Comparison of ENCODE assay signal across 8 cellular contexts in genomic region chr16:83813818-83814653, GRCh38. TPM values are rescaled to one million over a fixed set of nuclear protein-coding genes. Genes with fewer than 3 reads are reported as not detected.
A peak's percentile ranks its signal among the peaks of the same experiment; 100 is the strongest.
DNase-seq lines count a peak whose midpoint lies in the region; ATAC-seq and TF ChIP-seq lines count a peak whose summit lies in the region.

No MANE protein-coding gene starts in this region.

- peak overlapping the region; percentile 29 for H3K4me3 ChIP-seq in AG10803 (ENCODE audit: low read length)
- no peak overlapping the region for H3K4me3 ChIP-seq in HAP-1
- no peak overlapping the region for H3K4me3 ChIP-seq in gastrocnemius medialis

- DNase-seq in AG10803 (ENCODE audit: low read depth) (peak; percentile 92), HAP-1 (ENCODE audit: low spot score in 2 of 2) (peak; percentile 78 to 96), NCI-H748 treated with DMSO at 0.1 percent for 48 hours (lab: John Stamatoyannopoulos, UW) (peak; percentile 50), fibroblast of the conjunctiva (ENCODE audit: low read depth) (peak; percentile 59), gastrocnemius medialis (no peak)
- no peak for DNase-seq in activated CD4-positive, CD25-positive, alpha-beta regulatory T cell (lab: John Stamatoyannopoulos, UW)

- no peak overlapping the region for H3K27ac ChIP-seq in gastrocnemius medialis

- no peak for TF ChIP-seq POLR2A in gastrocnemius medialis (IDR thresholded peaks at IDR 0.05)

- H3K4me1 ChIP-seq in HAP-1: peaks cover 46% of the 10 kb centered on the region
- H3K4me1 ChIP-seq in gastrocnemius medialis: peaks cover 10 to 13% of the 10 kb centered on the region in 2 donors

- TF ChIP-seq CTCF in AG10803 (conservative IDR thresholded peaks at IDR 0.05; ENCODE audit: low read length) (no peak), gastrocnemius medialis (IDR thresholded peaks at IDR 0.05 in 4 of 5, conservative IDR thresholded peaks at IDR 0.05 in 1 of 5) (no peak)

- ATAC-seq in gastrocnemius medialis (peak; percentile 30 to 39), GM21447 (IDR thresholded peaks at IDR 0.05; ENCODE audit: unreplicated experiment) (no peak), HG03457 (IDR thresholded peaks at IDR 0.05; ENCODE audit: unreplicated experiment) (no peak)

- H3K27me3 ChIP-seq in HAP-1 (ENCODE audit: low read depth): no peaks in the 10 kb centered on the region
- H3K27me3 ChIP-seq in gastrocnemius medialis: no peaks in the 10 kb centered on the region

- intact Hi-C loops in gastrocnemius medialis (cut with DNase I; ENCODE audit: low total_unique reads): no loop called here

- H3K36me3 ChIP-seq in HAP-1 (replicated peaks) (peaks cover 15% of the 10 kb centered on the region), gastrocnemius medialis (peaks cover 0 to 29% of the 10 kb centered on the region in 2 donors)

- H3K9me3 ChIP-seq in HAP-1 (no peaks in the 10 kb centered on the region), gastrocnemius medialis (no peaks in the 10 kb centered on the region)

- in situ Hi-C loops in HAP-1 (cut with MboI; ENCODE audit: low sequenced_read_pairs): no loop called here
- in situ Hi-C loops in gastrocnemius medialis (cut with MboI; ENCODE audit: low sequenced_read_pairs in 4 of 4): loop anchor here in 2 of 4 donors (10.0 to 25.0 kb wide), 3 partner anchors 148 to 373 kb away; partner anchors contain the start of genes ADAD2 (in 1 of the 2), NECAB2 (in 1 of the 2), OSGIN1 (in 1 of the 2) and TAF1C (in 1 of the 2)

RNA-seq across cellular contexts. Expression of gene HSBP1, which starts 6.3 kb away (rescaled TPM):
- total RNA-seq in gastrocnemius medialis: 10 to 100 TPM in 1 of 4 donors, 1 to 10 TPM in 3; 7.5 to 28.0 (median 8.7) TPM

Comparison
In these comparisons a context has a peak if more than half of its experiments do, and no peak if none do; other contexts are left out.
1. DNase-seq: peak in AG10803 (single experiment), HAP-1 (2 of 2), NCI-H748 treated with DMSO at 0.1 percent for 48 hours (single experiment) and fibroblast of the conjunctiva (single experiment); none in gastrocnemius medialis (0 of 2) and activated CD4-positive, CD25-positive, alpha-beta regulatory T cell (0 of 4).
2. ATAC-seq: peak in gastrocnemius medialis (2 of 2); none in GM21447 (single experiment) and HG03457 (single experiment).